ENCODE assay signal across 1 cellular context in genomic region chr19:55137915-55138314, GRCh38.
TF ChIP-seq lines count a peak whose summit lies in the region.

No MANE protein-coding gene starts in this region.

TF ChIP-seq in GM23338, 12 proteins besides CTCF, POLR2A, EP300 and RAD21 (continued from another document):
- no peak for TF ChIP-seq ZNF462 (CRISPR knock-in tag; IDR thresholded peaks at IDR 0.05)
- TF ChIP-seq POLR2AphosphoS5 (IDR thresholded peaks at IDR 0.05; ENCODE audit: low read depth): no peak
- TF ChIP-seq STAT1 (IDR thresholded peaks at IDR 0.05; ENCODE audit: unreplicated experiment): no peak
- no peak for TF ChIP-seq JUNB (IDR thresholded peaks at IDR 0.05; ENCODE audit: unreplicated experiment)
- TF ChIP-seq CREB1 (CRISPR knock-in tag; IDR thresholded peaks at IDR 0.05; ENCODE audit: low read depth): no peak
- no peak for TF ChIP-seq EZH2phosphoT487 (IDR thresholded peaks at IDR 0.05; ENCODE audit: unreplicated experiment)
TF ChIP-seq in GM23338: peak in this region for 0.
